ENCODE assay signal across 24 cellular contexts in genomic region chr2:62440281-62440946, GRCh38.
"Had no signal": no experiment of that assay in that cellular context is flagged by ENCODE, and none has a peak within 500 bp of the region (broad histone marks: within the 10 kb centered on the region; RNA-seq: fewer than 3 reads in every experiment).

No MANE protein-coding gene starts in this region.

- H3K9me3 ChIP-seq: lower lobe of right lung, psoas muscle, right lobe of liver, stomach, thoracic aorta, tibial nerve, upper lobe of right lung, uterus had no signal

- DNase-seq: dermis blood vessel endothelial cell; effector memory CD4-positive, alpha-beta T cell; hypothalamus; immature natural killer cell; islet precursor cell; kidney glomerular epithelial cell; left ventricle myocardium superior; lower lobe of right lung; naive thymus-derived CD8-positive, alpha-beta T cell; nephron progenitor cell; nucleus accumbens; posterior cingulate gyrus; psoas muscle; right lobe of liver; small intestine; stimulated activated CD4-positive, alpha-beta T cell treated with anti-CD3 and anti-CD28 coated beads, Interleukin-15, amount 100 ng/mL, for 24 hours; stimulated activated CD4-positive, alpha-beta T cell treated with anti-CD3 and anti-CD28 coated beads, Interleukin-2, amount 100 ng/mL, for 48 hours; stimulated activated naive CD4-positive, alpha-beta T cell treated with Interleukin-2 at 50 U/mL for 16 hours; stomach; upper lobe of right lung; uterus had no signal

- H3K4me1 ChIP-seq: lower lobe of right lung, psoas muscle, right lobe of liver, stomach, tibial nerve, upper lobe of right lung, uterus had no signal

- ATAC-seq: left ventricle myocardium superior; lower lobe of right lung; naive thymus-derived CD8-positive, alpha-beta T cell; psoas muscle; right lobe of liver; upper lobe of right lung had no signal

- H3K4me3 ChIP-seq: coronary artery, lower lobe of right lung, psoas muscle, right lobe of liver, stomach, thoracic aorta, tibial nerve, upper lobe of right lung, uterus had no signal

- H3K27ac ChIP-seq: coronary artery, lower lobe of right lung, psoas muscle, right lobe of liver, stomach, thoracic aorta, tibial nerve, upper lobe of right lung, uterus had no signal

- H3K27me3 ChIP-seq: right lobe of liver, stomach, tibial nerve, upper lobe of right lung, uterus had no signal

- H3K36me3 ChIP-seq: lower lobe of right lung, right lobe of liver, stomach, thoracic aorta, tibial nerve, upper lobe of right lung, uterus had no signal
